1 cellular context compared by ENCODE assay signal in the genomic region with DNA sequence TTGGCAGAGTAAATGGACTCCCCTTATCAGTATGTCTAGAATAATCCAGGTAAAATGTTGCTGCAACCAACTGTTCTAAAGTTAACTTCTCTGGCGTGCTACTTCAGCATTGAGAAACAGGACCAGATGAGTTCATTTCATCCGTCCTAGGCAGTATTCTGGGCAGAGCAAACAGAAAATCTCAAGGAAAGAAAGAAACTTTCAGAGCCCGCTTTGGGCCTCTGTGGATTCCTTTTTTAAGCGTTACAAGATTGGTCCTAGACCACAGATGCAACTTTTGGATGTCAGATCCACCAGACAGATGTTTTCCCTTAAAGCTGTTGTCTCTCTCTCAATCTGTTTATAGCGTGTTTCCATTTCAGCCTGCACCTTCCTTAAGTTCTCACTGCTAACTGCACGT.
TF ChIP-seq lines count a peak whose summit lies in the region.

No MANE protein-coding gene starts in this region.

TF ChIP-seq in HepG2, 621 proteins besides CTCF, POLR2A, EP300 and RAD21:
- TF ChIP-seq, protein P1, sequence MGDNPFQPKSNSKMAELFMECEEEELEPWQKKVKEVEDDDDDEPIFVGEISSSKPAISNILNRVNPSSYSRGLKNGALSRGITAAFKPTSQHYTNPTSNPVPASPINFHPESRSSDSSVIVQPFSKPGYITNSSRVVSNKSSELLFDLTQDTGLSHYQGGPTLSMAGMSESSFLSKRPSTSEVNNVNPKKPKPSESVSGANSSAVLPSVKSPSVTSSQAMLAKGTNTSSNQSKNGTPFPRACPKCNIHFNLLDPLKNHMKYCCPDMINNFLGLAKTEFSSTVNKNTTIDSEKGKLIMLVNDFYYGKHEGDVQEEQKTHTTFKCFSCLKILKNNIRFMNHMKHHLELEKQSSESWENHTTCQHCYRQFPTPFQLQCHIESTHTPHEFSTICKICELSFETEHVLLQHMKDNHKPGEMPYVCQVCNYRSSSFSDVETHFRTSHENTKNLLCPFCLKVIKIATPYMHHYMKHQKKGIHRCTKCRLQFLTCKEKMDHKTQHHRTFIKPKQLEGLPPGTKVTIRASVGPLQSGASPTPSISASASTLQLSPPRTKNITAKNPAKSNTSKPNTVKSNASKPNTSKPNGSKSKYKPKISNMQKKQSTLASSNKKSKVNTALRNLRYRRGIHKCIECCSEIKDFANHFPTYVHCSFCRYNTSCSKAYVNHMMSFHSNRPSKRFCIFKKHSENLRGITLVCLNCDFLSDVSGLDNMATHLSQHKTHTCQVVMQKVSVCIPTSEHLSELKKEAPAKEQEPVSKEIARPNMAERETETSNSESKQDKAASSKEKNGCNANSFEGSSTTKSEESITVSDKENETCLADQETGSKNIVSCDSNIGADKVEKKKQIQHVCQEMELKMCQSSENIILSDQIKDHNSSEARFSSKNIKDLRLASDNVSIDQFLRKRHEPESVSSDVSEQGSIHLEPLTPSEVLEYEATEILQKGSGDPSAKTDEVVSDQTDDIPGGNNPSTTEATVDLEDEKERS (CRISPR knock-in tag; IDR thresholded peaks at IDR 0.05) = no peak
- TF ChIP-seq POGZ (CRISPR knock-in tag; IDR thresholded peaks at IDR 0.05) (no peak), ZBTB42 (CRISPR knock-in tag; IDR thresholded peaks at IDR 0.05) (no peak), ZNF18 (CRISPR knock-in tag; IDR thresholded peaks at IDR 0.05; ENCODE audit: insufficient replicate concordance) (no peak), ZFP36 (IDR thresholded peaks at IDR 0.05; ENCODE audit: borderline replicate concordance, low read depth, low read length, partially characterized antibody) (no peak), SRF (IDR thresholded peaks at IDR 0.05; ENCODE audit: low read depth, low read length) (no peak), ZNF891 (CRISPR knock-in tag; IDR thresholded peaks at IDR 0.05) (no peak)
- TF ChIP-seq, protein P2, sequence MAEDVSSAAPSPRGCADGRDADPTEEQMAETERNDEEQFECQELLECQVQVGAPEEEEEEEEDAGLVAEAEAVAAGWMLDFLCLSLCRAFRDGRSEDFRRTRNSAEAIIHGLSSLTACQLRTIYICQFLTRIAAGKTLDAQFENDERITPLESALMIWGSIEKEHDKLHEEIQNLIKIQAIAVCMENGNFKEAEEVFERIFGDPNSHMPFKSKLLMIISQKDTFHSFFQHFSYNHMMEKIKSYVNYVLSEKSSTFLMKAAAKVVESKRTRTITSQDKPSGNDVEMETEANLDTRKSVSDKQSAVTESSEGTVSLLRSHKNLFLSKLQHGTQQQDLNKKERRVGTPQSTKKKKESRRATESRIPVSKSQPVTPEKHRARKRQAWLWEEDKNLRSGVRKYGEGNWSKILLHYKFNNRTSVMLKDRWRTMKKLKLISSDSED (CRISPR knock-in tag; IDR thresholded peaks at IDR 0.05) = no peak
